In genomic region chr3:183636221-183637105, GRCh38 we compare ENCODE assay signal across 8 cellular contexts. TPM values are rescaled to one million over a fixed set of nuclear protein-coding genes. Genes with fewer than 3 reads are reported as not detected.
DNase-seq lines count a peak whose midpoint lies in the region; ATAC-seq and TF ChIP-seq lines count a peak whose summit lies in the region.

No MANE protein-coding gene starts in this region.

- no peaks in the 10 kb centered on the region for H3K27me3 ChIP-seq in naive thymus-derived CD4-positive, alpha-beta T cell (ENCODE audit: control insufficient read depth in 2 of 2, insufficient read depth in 2 of 2, low read length in 2 of 2)

- peak; percentile 87 for ATAC-seq in naive thymus-derived CD4-positive, alpha-beta T cell
- ATAC-seq in stimulated activated memory B cell treated with anti-CD40 and anti-IgM and Interleukin-4, amounts not matched to agents 10 μg/mL and 1 μg/mL and 100 μg/mL, for 72 hours = peak; percentile 93

- CTCF ChIA-PET in naive thymus-derived CD4-positive, alpha-beta T cell (lab: Charles Lee) = interaction anchor here (0.5 to 1.7 kb wide), 5 partner anchors 22 to 164 kb away, joined by 3 to 4 read pairs (median 4); partner anchors contain the start of gene YEATS2

- peak overlapping the region; percentile 90 for H3K4me3 ChIP-seq in LNCaP clone FGC (ENCODE audit: low read depth, low read length)
- H3K4me3 ChIP-seq in fibroblast of mammary gland (ENCODE audit: control insufficient read depth, low read depth, low read length) = peak overlapping the region; percentile 83
- peak overlapping the region; percentile 75 for H3K4me3 ChIP-seq in naive thymus-derived CD4-positive, alpha-beta T cell (ENCODE audit: low read length)

- peaks cover 0 to 9% (median 0%) of the 10 kb centered on the region in 3 experiments for H3K36me3 ChIP-seq in naive thymus-derived CD4-positive, alpha-beta T cell (ENCODE audit: control insufficient read depth in 2 of 3, insufficient read depth in 3 of 3, low read length in 3 of 3)

- no peaks in the 10 kb centered on the region for H3K9me3 Mint-ChIP-seq in activated T-helper 2 cell treated with anti-CD3 and anti-CD28 coated beads, Interferon-gamma antibody, Interleukin-2, Interleukin-4, amounts not matched to agents 10 μg/mL and 5 μg/mL and 100 μg/mL, durations not matched to agents 14 hours and 24 hours and 36 hours
- no peaks in the 10 kb centered on the region for H3K9me3 Mint-ChIP-seq in naive thymus-derived CD4-positive, alpha-beta T cell
- no peaks in the 10 kb centered on the region for H3K9me3 Mint-ChIP-seq in stimulated activated memory B cell treated with anti-CD40 and anti-IgM and Interleukin-4, amounts not matched to agents 10 μg/mL and 1 μg/mL and 100 μg/mL, for 72 hours

- H3K9me3 ChIP-seq in naive thymus-derived CD4-positive, alpha-beta T cell (ENCODE audit: control insufficient read depth in 2 of 3, low read length in 3 of 3) = no peaks in the 10 kb centered on the region

- peaks cover 2% of the 10 kb centered on the region for H3K36me3 Mint-ChIP-seq in activated T-helper 2 cell treated with anti-CD3 and anti-CD28 coated beads, Interferon-gamma antibody, Interleukin-2, Interleukin-4, amounts not matched to agents 10 μg/mL and 5 μg/mL and 100 μg/mL, durations not matched to agents 14 hours and 24 hours and 36 hours (ENCODE audit: low read depth)
- H3K36me3 Mint-ChIP-seq in naive thymus-derived CD4-positive, alpha-beta T cell = peaks cover 0 to 5% (median 2%) of the 10 kb centered on the region in 5 donors
- H3K36me3 Mint-ChIP-seq in stimulated activated memory B cell treated with anti-CD40 and anti-IgM and Interleukin-4, amounts not matched to agents 10 μg/mL and 1 μg/mL and 100 μg/mL, for 72 hours = no peaks in the 10 kb centered on the region

- intact Hi-C loops in activated T-helper 2 cell treated with anti-CD3 and anti-CD28 coated beads, Interferon-gamma antibody, Interleukin-2, Interleukin-4, amounts not matched to agents 10 μg/mL and 5 μg/mL and 100 μg/mL, durations not matched to agents 14 hours and 24 hours and 36 hours (cut with micrococcal nuclease) = loop anchor here (1.0 to 5.0 kb wide), 6 partner anchors 61 to 246 kb away; partner anchors contain the start of genes KLHL6, PARL and YEATS2
- intact Hi-C loops in naive thymus-derived CD4-positive, alpha-beta T cell (cut with micrococcal nuclease) = loop anchor here (1.0 to 10.0 kb wide), 23 partner anchors 16 to 1178 kb away; partner anchors contain the start of genes AP2M1 (in 2 of the 2), ATP11B (in 2 of the 2), MCCC1 (in 2 of the 2) and VPS8 (in 2 of the 2)

- peaks cover 15 to 23% of the 10 kb centered on the region in 2 donors for H3K4me1 ChIP-seq in naive thymus-derived CD4-positive, alpha-beta T cell (ENCODE audit: control insufficient read depth in 2 of 2, insufficient read depth in 2 of 2, low read length in 2 of 2)

- H3K27ac ChIP-seq in naive thymus-derived CD4-positive, alpha-beta T cell (ENCODE audit: low read depth, low read length) = peak overlapping the region; percentile 91

- DNase-seq in EL = peak; percentile 95
- DNase-seq in H4 (ENCODE audit: low spot score) = peak; percentile 94
- DNase-seq in LNCaP clone FGC (ENCODE audit: low read depth) = peak; percentile 93
- peak; percentile 98 for DNase-seq in RPMI8226
- peak; percentile 94 for DNase-seq in activated T-helper 2 cell treated with anti-CD3 and anti-CD28 coated beads, Interferon-gamma antibody, Interleukin-2, Interleukin-4, amounts not matched to agents 10 μg/mL and 5 μg/mL and 100 μg/mL, durations not matched to agents 14 hours and 24 hours and 36 hours (ENCODE audit: low spot score)
- peak; percentile 93 for DNase-seq in fibroblast of mammary gland (ENCODE audit: low read depth)
- DNase-seq in naive thymus-derived CD4-positive, alpha-beta T cell = peak; percentile 77 to 94 (median 93)

- TF ChIP-seq CTCF in LNCaP clone FGC (IDR thresholded peaks at IDR 0.05; ENCODE audit: control insufficient read depth, extremely low read depth, insufficient read depth) = no peak
- TF ChIP-seq CTCF in fibroblast of mammary gland (conservative IDR thresholded peaks at IDR 0.05; ENCODE audit: control insufficient read depth, insufficient read depth, low read depth, low read length) = no peak

- H3K4me1 Mint-ChIP-seq in activated T-helper 2 cell treated with anti-CD3 and anti-CD28 coated beads, Interferon-gamma antibody, Interleukin-2, Interleukin-4, amounts not matched to agents 10 μg/mL and 5 μg/mL and 100 μg/mL, durations not matched to agents 14 hours and 24 hours and 36 hours (ENCODE audit: low read depth) = peaks cover 24% of the 10 kb centered on the region
- H3K4me1 Mint-ChIP-seq in naive thymus-derived CD4-positive, alpha-beta T cell = peaks cover 18 to 51% (median 32%) of the 10 kb centered on the region in 7 donors
- peaks cover 36% of the 10 kb centered on the region for H3K4me1 Mint-ChIP-seq in stimulated activated memory B cell treated with anti-CD40 and anti-IgM and Interleukin-4, amounts not matched to agents 10 μg/mL and 1 μg/mL and 100 μg/mL, for 72 hours

- H3K27me3 Mint-ChIP-seq in activated T-helper 2 cell treated with anti-CD3 and anti-CD28 coated beads, Interferon-gamma antibody, Interleukin-2, Interleukin-4, amounts not matched to agents 10 μg/mL and 5 μg/mL and 100 μg/mL, durations not matched to agents 14 hours and 24 hours and 36 hours (ENCODE audit: low read depth) = no peaks in the 10 kb centered on the region
- H3K27me3 Mint-ChIP-seq in naive thymus-derived CD4-positive, alpha-beta T cell = no peaks in the 10 kb centered on the region
- no peaks in the 10 kb centered on the region for H3K27me3 Mint-ChIP-seq in stimulated activated memory B cell treated with anti-CD40 and anti-IgM and Interleukin-4, amounts not matched to agents 10 μg/mL and 1 μg/mL and 100 μg/mL, for 72 hours

- POLR2A ChIA-PET in naive thymus-derived CD4-positive, alpha-beta T cell (lab: Charles Lee) = interaction anchor here (0.6 to 4.5 kb wide), 29 partner anchors 9 to 843 kb away, joined by 3 to 41 read pairs (median 5); partner anchors contain the start of genes ATP11B, KLHL6 and YEATS2

- H3K4me3 Mint-ChIP-seq in activated T-helper 2 cell treated with anti-CD3 and anti-CD28 coated beads, Interferon-gamma antibody, Interleukin-2, Interleukin-4, amounts not matched to agents 10 μg/mL and 5 μg/mL and 100 μg/mL, durations not matched to agents 14 hours and 24 hours and 36 hours (ENCODE audit: low read depth) = peak overlapping the region; percentile 91
- H3K4me3 Mint-ChIP-seq in naive thymus-derived CD4-positive, alpha-beta T cell = peak overlapping the region; percentile 92 to 96 (median 94)
- peak overlapping the region; percentile 96 for H3K4me3 Mint-ChIP-seq in stimulated activated memory B cell treated with anti-CD40 and anti-IgM and Interleukin-4, amounts not matched to agents 10 μg/mL and 1 μg/mL and 100 μg/mL, for 72 hours

- H3K27ac Mint-ChIP-seq in activated T-helper 2 cell treated with anti-CD3 and anti-CD28 coated beads, Interferon-gamma antibody, Interleukin-2, Interleukin-4, amounts not matched to agents 10 μg/mL and 5 μg/mL and 100 μg/mL, durations not matched to agents 14 hours and 24 hours and 36 hours = peak overlapping the region; percentile 89
- peak overlapping the region; percentile 87 to 98 (median 95) for H3K27ac Mint-ChIP-seq in naive thymus-derived CD4-positive, alpha-beta T cell
- peak overlapping the region; percentile 98 for H3K27ac Mint-ChIP-seq in stimulated activated memory B cell treated with anti-CD40 and anti-IgM and Interleukin-4, amounts not matched to agents 10 μg/mL and 1 μg/mL and 100 μg/mL, for 72 hours

RNA-seq across cellular contexts. Expression of gene KLHL24, which starts 1.0 kb away (rescaled TPM):
- total RNA-seq in H4 (2014; rRNA removed; shearing (Covaris generic)) = 38.9 and 40.7 TPM in 2 replicates
- 8.7 and 10.5 TPM in 2 replicates for total RNA-seq in activated T-helper 2 cell treated with anti-CD3 and anti-CD28 coated beads, Interferon-gamma antibody, Interleukin-2, Interleukin-4, amounts not matched to agents 10 μg/mL and 5 μg/mL and 100 μg/mL, durations not matched to agents 14 hours and 24 hours and 36 hours
- total RNA-seq in naive thymus-derived CD4-positive, alpha-beta T cell = 100 to 1,000 TPM in 4 of 5 experiments, 10 to 100 TPM in 1; 25.3 to 161 (median 129) TPM
- polyA plus RNA-seq in naive thymus-derived CD4-positive, alpha-beta T cell = 10 to 100 TPM; 57.8 to 59.6 TPM

Comparison
In these comparisons a context has a peak if more than half of its experiments do, and no peak if none do; other contexts are left out.
1. Peak in every context shown above with its lines: DNase-seq, ATAC-seq, H3K4me3 ChIP-seq and H3K27ac ChIP-seq.